In genomic region chr7:129502708-129503685, GRCh38 we compare ENCODE assay signal across 8 cellular contexts. TPM values are rescaled to one million over a fixed set of nuclear protein-coding genes. Genes with fewer than 3 reads are reported as not detected.
DNase-seq lines count a peak whose midpoint lies in the region; ATAC-seq and TF ChIP-seq lines count a peak whose summit lies in the region.

No MANE protein-coding gene starts in this region.

- no peaks in the 10 kb centered on the region for H3K36me3 Mint-ChIP-seq in T-helper 2 cell treated with Interferon-gamma antibody and Interleukin-4, amounts not matched to agents 5 μg/mL and 100 μg/mL, for 36 hours (ENCODE audit: low read depth)

- no peak for ATAC-seq in HG02571 (IDR thresholded peaks at IDR 0.05; ENCODE audit: unreplicated experiment)

- peaks cover 10% of the 10 kb centered on the region for H3K27me3 Mint-ChIP-seq in T-helper 2 cell treated with Interferon-gamma antibody and Interleukin-4, amounts not matched to agents 5 μg/mL and 100 μg/mL, for 36 hours (ENCODE audit: low read depth)

- peak overlapping the region; percentile 83 for H3K4me3 Mint-ChIP-seq in T-helper 2 cell treated with Interferon-gamma antibody and Interleukin-4, amounts not matched to agents 5 μg/mL and 100 μg/mL, for 36 hours

- H3K4me1 Mint-ChIP-seq in T-helper 2 cell treated with Interferon-gamma antibody and Interleukin-4, amounts not matched to agents 5 μg/mL and 100 μg/mL, for 36 hours (ENCODE audit: low read depth): peaks cover 28% of the 10 kb centered on the region

- TF ChIP-seq CTCF in retinal pigment epithelial cell (conservative IDR thresholded peaks at IDR 0.05; ENCODE audit: low read depth, low read length): peak; percentile 34

- H3K4me3 ChIP-seq in Jurkat, Clone E6-1 (ENCODE audit: low read length): peak overlapping the region; percentile 68
- H3K4me3 ChIP-seq in retinal pigment epithelial cell (ENCODE audit: low read length): peak overlapping the region; percentile 53

- no peak for DNase-seq in T-helper 2 cell treated with Interferon-gamma antibody and Interleukin-4, amounts not matched to agents 5 μg/mL and 100 μg/mL, for 36 hours (ENCODE audit: low spot score)
- DNase-seq in T-helper 2 cell (no peak), head of caudate nucleus (peak in 25 of 42 donors; percentile 2 to 47 (median 19)), retinal pigment epithelial cell (ENCODE audit: low read depth) (no peak), A172 (ENCODE audit: low spot score) (no peak)
- no peak for DNase-seq in Jurkat, Clone E6-1 (ENCODE audit: low read depth, low spot score)
- peak; percentile 32 to 35 for DNase-seq in activated T-cell treated with anti-CD3 and anti-CD28 coated beads, Interleukin-2, amount 50 U/mL, for 48 hours

- intact Hi-C loops in head of caudate nucleus (cut with DNase I): no loop called here

- H3K9me3 Mint-ChIP-seq in T-helper 2 cell treated with Interferon-gamma antibody and Interleukin-4, amounts not matched to agents 5 μg/mL and 100 μg/mL, for 36 hours: no peaks in the 10 kb centered on the region

- peak overlapping the region; percentile 79 for H3K27ac Mint-ChIP-seq in T-helper 2 cell treated with Interferon-gamma antibody and Interleukin-4, amounts not matched to agents 5 μg/mL and 100 μg/mL, for 36 hours

RNA-seq across cellular contexts. Expression of gene SMKR1, which starts 0.7 kb away (rescaled TPM):
- 9.4 TPM for polyA plus RNA-seq in Jurkat, Clone E6-1 (2012; ENCODE audit: insufficient read depth, insufficient read length)
- total RNA-seq in A172 (2014; rRNA removed; shearing (Covaris generic)): 0.84 and 4.6 TPM in 2 replicates

Comparison
In these comparisons a context has a peak if more than half of its experiments do, and no peak if none do; other contexts are left out.
1. DNase-seq: peak in activated T-cell treated with anti-CD3 and anti-CD28 coated beads, Interleukin-2, amount 50 U/mL, for 48 hours (2 of 2) and head of caudate nucleus (25 of 42); none in T-helper 2 cell treated with Interferon-gamma antibody and Interleukin-4, amounts not matched to agents 5 μg/mL and 100 μg/mL, for 36 hours (single experiment), T-helper 2 cell (0 of 5), Jurkat, Clone E6-1 (single experiment), retinal pigment epithelial cell (single experiment) and A172 (single experiment).